In genomic region chr4:36494016-36494415, GRCh38 we compare ENCODE assay signal across 30 cellular contexts.
"Had no signal": no experiment of that assay in that cellular context is flagged by ENCODE, and none has a peak within 500 bp of the region (broad histone marks: within the 10 kb centered on the region; RNA-seq: fewer than 3 reads in every experiment).

No MANE protein-coding gene starts in this region.

- ATAC-seq: naive thymus-derived CD8-positive, alpha-beta T cell; natural killer cell treated with Interleukin-12 subunit alpha and Interleukin-12 subunit beta and Interleukin-15 and Interleukin-18, amount 100 ng/mL, for 72 hours; psoas muscle; right cardiac atrium; right lobe of liver; stimulated activated memory B cell treated with anti-CD40 and anti-IgM and Interleukin-4, amounts not matched to agents 10 μg/mL and 1 μg/mL and 100 μg/mL, for 72 hours; stimulated activated naive CD8-positive, alpha-beta T cell treated with anti-CD3 and anti-CD28 coated beads, Interleukin-15, amount 100 ng/mL, for 72 hours; stimulated activated naive CD8-positive, alpha-beta T cell treated with anti-CD3 and anti-CD28 coated beads, Interleukin-15, Interleukin-2, amounts not matched to agents 100 U/mL and 50 U/mL, for 24 hours; upper lobe of right lung had no signal

- H3K9ac ChIP-seq: parathyroid adenoma had no signal

- H3K27me3 Mint-ChIP-seq: progenitor cell of endocrine pancreas; stimulated activated memory B cell treated with anti-CD40 and anti-IgM and Interleukin-4, amounts not matched to agents 10 μg/mL and 1 μg/mL and 100 μg/mL, for 72 hours; stimulated activated naive CD8-positive, alpha-beta T cell treated with anti-CD3 and anti-CD28 coated beads, Interleukin-15, amount 100 ng/mL, for 72 hours; type B pancreatic cell had no signal

- H3K36me3 Mint-ChIP-seq: naive thymus-derived CD8-positive, alpha-beta T cell; natural killer cell treated with Interleukin-12 subunit alpha and Interleukin-12 subunit beta and Interleukin-15 and Interleukin-18, amount 100 ng/mL, for 72 hours; stimulated activated memory B cell treated with anti-CD40 and anti-IgM and Interleukin-4, amounts not matched to agents 10 μg/mL and 1 μg/mL and 100 μg/mL, for 72 hours; type B pancreatic cell had no signal

- H3K79me2 ChIP-seq: parathyroid adenoma had no signal

- H2AFZ ChIP-seq: parathyroid adenoma had no signal

- H3K4me3 ChIP-seq: ovary, psoas muscle, right lobe of liver, sigmoid colon, suprapubic skin, testis, tibial artery, transverse colon, upper lobe of right lung, uterus had no signal

- H3K27ac ChIP-seq: ovary, parathyroid adenoma, psoas muscle, right lobe of liver, sigmoid colon, suprapubic skin, testis, tibial artery, transverse colon, upper lobe of right lung, uterus had no signal

- H3K27ac Mint-ChIP-seq: naive thymus-derived CD8-positive, alpha-beta T cell; natural killer cell treated with Interleukin-12 subunit alpha and Interleukin-12 subunit beta and Interleukin-15 and Interleukin-18, amount 100 ng/mL, for 72 hours; nephron progenitor cell; progenitor cell of endocrine pancreas; stimulated activated memory B cell treated with anti-CD40 and anti-IgM and Interleukin-4, amounts not matched to agents 10 μg/mL and 1 μg/mL and 100 μg/mL, for 72 hours; stimulated activated naive CD8-positive, alpha-beta T cell treated with anti-CD3 and anti-CD28 coated beads, Interleukin-15, amount 100 ng/mL, for 72 hours; type B pancreatic cell had no signal

- H3K9me3 ChIP-seq: ovary, psoas muscle, right lobe of liver, sigmoid colon, suprapubic skin, testis, tibial artery, transverse colon, upper lobe of right lung, uterus had no signal

- H3K4me3 Mint-ChIP-seq: naive thymus-derived CD8-positive, alpha-beta T cell; natural killer cell treated with Interleukin-12 subunit alpha and Interleukin-12 subunit beta and Interleukin-15 and Interleukin-18, amount 100 ng/mL, for 72 hours; nephron progenitor cell; neural crest cell; stimulated activated memory B cell treated with anti-CD40 and anti-IgM and Interleukin-4, amounts not matched to agents 10 μg/mL and 1 μg/mL and 100 μg/mL, for 72 hours; stimulated activated naive CD8-positive, alpha-beta T cell treated with anti-CD3 and anti-CD28 coated beads, Interleukin-15, amount 100 ng/mL, for 72 hours; type B pancreatic cell had no signal

- DNase-seq: naive thymus-derived CD8-positive, alpha-beta T cell; nephron progenitor cell; occipital lobe; ovary; posterior cingulate gyrus; psoas muscle; right cardiac atrium; right lobe of liver; sigmoid colon; small intestine; stimulated activated CD4-positive, alpha-beta T cell treated with anti-CD3 and anti-CD28 coated beads, Interleukin-15, amount 100 ng/mL, for 24 hours; stimulated activated CD4-positive, alpha-beta T cell treated with anti-CD3 and anti-CD28 coated beads, Interleukin-2, amount 100 ng/mL, for 24 hours; stimulated activated CD4-positive, alpha-beta T cell treated with anti-CD3 and anti-CD28 coated beads, Interleukin-2, amount 100 ng/mL, for 48 hours; stimulated activated CD4-positive, alpha-beta T cell treated with anti-CD3 and anti-CD28 coated beads, Interleukin-4, amount 100 ng/mL, for 24 hours; stimulated activated naive CD4-positive, alpha-beta T cell; stimulated activated naive CD8-positive, alpha-beta T cell treated with anti-CD3 and anti-CD28 coated beads, Interleukin-15, amount 100 ng/mL, for 72 hours; stimulated activated naive CD8-positive, alpha-beta T cell treated with anti-CD3 and anti-CD28 coated beads, Interleukin-15, Interleukin-2, amounts not matched to agents 100 U/mL and 50 U/mL, for 24 hours; substantia nigra; testis; tibial artery; transverse colon; upper lobe of right lung; uterus had no signal

- H3K4me1 Mint-ChIP-seq: naive thymus-derived CD8-positive, alpha-beta T cell; nephron progenitor cell; neural crest cell; stimulated activated memory B cell treated with anti-CD40 and anti-IgM and Interleukin-4, amounts not matched to agents 10 μg/mL and 1 μg/mL and 100 μg/mL, for 72 hours; stimulated activated naive CD8-positive, alpha-beta T cell treated with anti-CD3 and anti-CD28 coated beads, Interleukin-15, amount 100 ng/mL, for 72 hours had no signal

- H3K36me3 ChIP-seq: ovary, right lobe of liver, sigmoid colon, suprapubic skin, tibial artery, transverse colon, upper lobe of right lung, uterus had no signal

- H3K4me1 ChIP-seq: parathyroid adenoma, psoas muscle, right lobe of liver, sigmoid colon, suprapubic skin, testis, tibial artery, transverse colon, upper lobe of right lung, uterus had no signal

- H3K27me3 ChIP-seq: ovary, right lobe of liver, sigmoid colon, suprapubic skin, testis, tibial artery, transverse colon, upper lobe of right lung, uterus had no signal

- H3K9me3 Mint-ChIP-seq: nephron progenitor cell; neural crest cell; stimulated activated memory B cell treated with anti-CD40 and anti-IgM and Interleukin-4, amounts not matched to agents 10 μg/mL and 1 μg/mL and 100 μg/mL, for 72 hours; stimulated activated naive CD8-positive, alpha-beta T cell treated with anti-CD3 and anti-CD28 coated beads, Interleukin-15, amount 100 ng/mL, for 72 hours; type B pancreatic cell had no signal
